In the genomic region with DNA sequence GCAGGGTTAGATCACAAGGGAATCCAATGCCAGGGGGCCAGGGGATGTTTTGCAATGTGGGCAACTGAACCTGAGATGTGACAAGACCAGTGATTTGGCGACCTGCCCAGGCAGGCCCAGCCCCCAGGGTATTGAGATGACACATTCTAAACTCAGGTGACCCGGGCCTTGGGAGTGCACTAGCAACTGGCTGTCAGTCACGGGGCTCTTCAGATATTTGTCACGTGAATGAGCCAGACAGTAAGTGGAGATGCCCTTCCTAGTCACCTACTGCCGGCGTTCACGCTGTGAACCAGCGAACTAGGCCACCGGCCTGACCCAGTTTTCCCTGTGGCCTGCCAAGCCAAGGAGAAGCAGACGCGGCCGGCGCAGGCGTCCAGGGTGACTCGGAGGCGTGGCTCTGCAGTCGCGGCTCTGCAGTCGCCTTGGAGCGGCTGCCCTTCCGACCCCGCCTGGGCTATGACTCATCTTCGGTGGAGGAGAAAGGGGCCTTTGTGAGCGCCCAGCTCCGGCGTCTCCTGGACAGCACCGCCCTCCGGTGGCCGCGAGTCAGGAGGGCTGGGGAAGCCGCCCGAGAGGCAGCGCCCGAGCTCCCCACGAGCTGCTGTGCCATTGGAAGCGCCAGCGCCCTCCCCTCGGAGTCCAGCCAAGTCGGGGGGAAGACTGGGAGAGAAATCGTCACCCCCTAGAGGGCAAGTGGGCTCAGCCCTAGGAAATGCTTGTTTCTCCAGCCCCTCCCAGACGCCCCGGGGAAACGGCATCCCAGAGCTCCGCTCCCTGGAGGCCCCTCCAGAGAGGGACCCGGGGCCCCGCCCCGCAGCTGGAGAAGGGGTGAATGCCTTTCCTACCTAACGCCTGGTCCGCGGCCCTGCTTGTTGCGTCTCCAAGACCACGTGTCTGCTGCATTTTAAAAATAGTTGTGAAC, we compare ENCODE assay signal across 8 cellular contexts. TPM values are rescaled to one million over a fixed set of nuclear protein-coding genes. Genes with fewer than 3 reads are reported as not detected.
DNase-seq lines count a peak whose midpoint lies in the region; ATAC-seq and TF ChIP-seq lines count a peak whose summit lies in the region.

No MANE protein-coding gene starts in this region.

- TF ChIP-seq POLR2A in erythroblast (IDR thresholded peaks at IDR 0.05; ENCODE audit: low read length) = no peak

- H3K36me3 ChIP-seq in HUES64 (ENCODE audit: insufficient read depth, low read length) = no peaks in the 10 kb centered on the region
- no peaks in the 10 kb centered on the region for H3K36me3 ChIP-seq in muscle layer of colon (ENCODE audit: insufficient read depth, low read length)

- peak; percentile 78 for ATAC-seq in GM21515 (IDR thresholded peaks at IDR 0.05; ENCODE audit: unreplicated experiment)

- H3K27ac ChIP-seq in HUES64 (ENCODE audit: low read depth, low read length) (peak overlapping the region; percentile 64; the same call in 1 of the 2 replicates), muscle layer of colon (ENCODE audit: low read depth, low read length) (peak overlapping the region; percentile 84)

- 1% methylated on average over 52 of the region's 52 CpGs for WGBS in HUES64

- H3K4me1 ChIP-seq in HUES64 (ENCODE audit: insufficient read depth, low read length) (peaks cover 9% of the 10 kb centered on the region), muscle layer of colon (ENCODE audit: insufficient read depth, low read length) (peaks cover 20% of the 10 kb centered on the region)

- H3K4me3 ChIP-seq in HUES64 (ENCODE audit: low read length) (peak overlapping the region; percentile 55), muscle layer of colon (ENCODE audit: low read depth in 1 of 2, low read length in 2 of 2) (peak overlapping the region; percentile 49 to 70)

- H3K27me3 ChIP-seq in HUES64 (ENCODE audit: insufficient read depth, low read length) (no peaks in the 10 kb centered on the region), muscle layer of colon (ENCODE audit: control insufficient read depth in 1 of 2, insufficient read depth in 2 of 2, low read length in 2 of 2) (no peaks in the 10 kb centered on the region)

- DNase-seq in DMS 273 treated with DMSO at 0.1 percent for 48 hours (lab: John Stamatoyannopoulos, UW) (peak; percentile 87), OCI-M2 (lab: John Stamatoyannopoulos, UW; ENCODE audit: unreplicated experiment) (peak; percentile 62), erythroblast (lab: John Stamatoyannopoulos, UW) (peak; percentile 96 to 97)
- DNase-seq in activated T-cell treated with anti-CD3 and anti-CD28 coated beads, Interleukin-2, amount 50 U/mL, for 1 hour = peak; percentile 88
- DNase-seq in stimulated activated CD8-positive, alpha-beta memory T cell treated with anti-CD3 and anti-CD28 coated beads, Interleukin-7, amount 100 ng/mL, for 1 hour (ENCODE audit: low read depth in 2 of 2) = peak; percentile 74 to 78

- H3K9me3 ChIP-seq in HUES64 (ENCODE audit: insufficient read depth, low read depth, low read length) = no peaks in the 10 kb centered on the region
- H3K9me3 ChIP-seq in muscle layer of colon (ENCODE audit: low read length) = no peaks in the 10 kb centered on the region

- H3K9ac ChIP-seq in HUES64 (ENCODE audit: low read depth, low read length) = peak overlapping the region; percentile 66
- H3K9ac ChIP-seq in muscle layer of colon (ENCODE audit: low read length) = peak overlapping the region; percentile 38

RNA-seq across cellular contexts. Expression of a gene that starts 38.8 kb away (rescaled TPM):
- polyA plus RNA-seq in HUES64 (2013, experiment 1 of 2) = 63.7 TPM
- 76.2 TPM for polyA plus RNA-seq in HUES64 (2013, experiment 2 of 2)

Comparison
In these comparisons a context has a peak if more than half of its experiments do, and no peak if none do; other contexts are left out.
1. Peak in every context shown above with its lines: DNase-seq, ATAC-seq, H3K4me3 ChIP-seq and H3K27ac ChIP-seq.